Comparison of ENCODE assay signal across 8 cellular contexts in the genomic region with DNA sequence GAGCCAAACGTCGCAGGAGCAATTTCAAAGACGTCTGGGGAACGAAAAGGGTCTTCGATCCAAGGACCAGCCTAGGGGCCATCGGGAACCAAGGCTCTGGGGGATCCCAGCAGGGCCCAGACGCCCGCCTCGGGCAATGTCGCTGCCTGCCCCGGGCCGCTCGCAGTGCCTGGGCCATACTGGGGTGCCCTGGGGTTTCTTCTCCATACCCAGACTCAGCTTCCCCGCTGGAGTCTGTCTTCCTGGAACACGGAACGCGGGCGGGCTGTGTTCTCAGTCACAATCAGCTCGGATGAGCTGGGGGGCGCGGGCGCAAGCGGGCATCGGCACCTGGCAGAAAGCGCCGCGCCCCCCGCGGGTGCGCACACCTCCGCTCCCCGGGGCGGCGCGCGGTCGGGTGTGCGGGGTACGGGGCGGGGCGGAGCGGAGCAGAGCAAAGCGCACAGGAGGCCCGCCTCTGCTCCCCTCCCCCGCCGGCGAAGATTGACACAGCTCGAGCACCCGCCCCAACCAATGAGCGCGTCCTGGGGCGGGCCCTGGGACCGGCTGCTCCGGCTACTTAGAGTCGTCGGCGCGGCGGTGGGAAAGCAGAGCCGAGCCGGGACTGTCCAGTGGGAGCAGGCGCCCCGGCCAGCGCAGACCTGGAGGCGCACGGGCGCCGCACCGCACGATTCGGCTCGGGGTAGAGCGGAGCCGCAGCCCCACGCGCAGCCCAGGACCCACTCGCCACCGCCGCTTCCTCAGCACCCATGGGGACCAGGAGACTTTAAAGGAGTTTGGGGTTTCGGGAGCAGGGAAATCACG. TPM values are rescaled to one million over a fixed set of nuclear protein-coding genes. Genes with fewer than 3 reads are reported as not detected.
A peak's percentile ranks its signal among the peaks of the same experiment; 100 is the strongest.
DNase-seq lines count a peak whose midpoint lies in the region; ATAC-seq and TF ChIP-seq lines count a peak whose summit lies in the region.

Gene LRATD1 (plus strand): TSS at position 585 of the 804 bp plus-strand sequence. CDS start 1,263 bp downstream, outside the sequence.

- peaks cover 4% of the 10 kb centered on the region for H3K4me1 Mint-ChIP-seq in CD4-positive, alpha-beta T cell (ENCODE audit: low read depth)

- TF ChIP-seq CTCF in coronary artery (IDR thresholded peaks at IDR 0.05) = no peak
- TF ChIP-seq CTCF in CD4-positive, alpha-beta T cell (IDR thresholded peaks at IDR 0.05) = no peak

- H3K27ac Mint-ChIP-seq in CD4-positive, alpha-beta T cell = no peak within 1 kb of the TSS

- POLR2A ChIA-PET in CD4-positive, alpha-beta T cell (lab: Charles Lee) = no interaction called here

- no peaks in the 10 kb centered on the region for H3K36me3 Mint-ChIP-seq in CD4-positive, alpha-beta T cell (ENCODE audit: low read depth)

- no peak for ATAC-seq in HG02973 (IDR thresholded peaks at IDR 0.05; ENCODE audit: unreplicated experiment)
- ATAC-seq in CD4-positive, alpha-beta T cell (ENCODE audit: poor library complexity) = no peak

- intact Hi-C loops in CD4-positive, alpha-beta T cell (cut with DNase I, micrococcal nuclease) = no loop called here

- peak; percentile 52 for DNase-seq in activated CD8-positive, alpha-beta memory T cell treated with anti-CD3 and anti-CD28 coated beads, Interleukin-2, amount 50 U/mL, for 48 hours
- no peak for DNase-seq in activated CD8-positive, alpha-beta memory T cell treated with anti-CD3 and anti-CD28 coated beads, Interleukin-2, amount 50 U/mL, for 4 hours
- peak; percentile 95 for DNase-seq in NCI-H748 (lab: John Stamatoyannopoulos, UW; ENCODE audit: unreplicated experiment)
- DNase-seq in coronary artery (ENCODE audit: low spot score) = no peak
- DNase-seq in kidney glomerular epithelial cell (lab: John Stamatoyannopoulos, UW) = peak; percentile 61
- DNase-seq in smooth muscle cell of the brain vasculature (ENCODE audit: low read depth, low spot score) = peak; percentile 18
- no peak for DNase-seq in CD4-positive, alpha-beta T cell

- H3K9me3 Mint-ChIP-seq in CD4-positive, alpha-beta T cell = no peaks in the 10 kb centered on the region

- H3K4me3 Mint-ChIP-seq in CD4-positive, alpha-beta T cell = no peak within 1 kb of the TSS

- H3K27me3 Mint-ChIP-seq in CD4-positive, alpha-beta T cell = peaks cover 75% of the 10 kb centered on the region

- H3K4me3 ChIP-seq in coronary artery = peak within 1 kb of the TSS; percentile 74

- CTCF ChIA-PET in CD4-positive, alpha-beta T cell (lab: Charles Lee) = no interaction called here

- H3K9me3 ChIP-seq in CD4-positive, alpha-beta T cell (ENCODE audit: control insufficient read depth, low read length) = no peaks in the 10 kb centered on the region

- H3K27ac ChIP-seq in coronary artery = no peak within 1 kb of the TSS
- no peak within 1 kb of the TSS for H3K27ac ChIP-seq in CD4-positive, alpha-beta T cell (ENCODE audit: low read depth, low read length)

- H3K27me3 ChIP-seq in CD4-positive, alpha-beta T cell (ENCODE audit: control insufficient read depth, insufficient read depth, low read length) = peaks cover 69% of the 10 kb centered on the region

RNA-seq across cellular contexts. Expression of gene LRATD1, which starts in this region (rescaled TPM):
- total RNA-seq in CD4-positive, alpha-beta T cell = not detected

Comparison
In these comparisons a context has a peak if more than half of its experiments do, and no peak if none do; other contexts are left out.
1. DNase-seq: peak in activated CD8-positive, alpha-beta memory T cell treated with anti-CD3 and anti-CD28 coated beads, Interleukin-2, amount 50 U/mL, for 48 hours (single experiment), NCI-H748 (single experiment), kidney glomerular epithelial cell (single experiment) and smooth muscle cell of the brain vasculature (single experiment); none in activated CD8-positive, alpha-beta memory T cell treated with anti-CD3 and anti-CD28 coated beads, Interleukin-2, amount 50 U/mL, for 4 hours (single experiment), coronary artery (single experiment) and CD4-positive, alpha-beta T cell (0 of 10).